14 cellular contexts compared by ENCODE assay signal in genomic region chr6:166658792-166659150, GRCh38. TPM values are rescaled to one million over a fixed set of nuclear protein-coding genes. Genes with fewer than 3 reads are reported as not detected.
DNase-seq lines count a peak whose midpoint lies in the region; ATAC-seq and TF ChIP-seq lines count a peak whose summit lies in the region.
"Had no signal": no experiment of that assay in that cellular context is flagged by ENCODE, and none has a peak within 500 bp of the region (broad histone marks: within the 10 kb centered on the region; RNA-seq: fewer than 3 reads in every experiment).

No MANE protein-coding gene starts in this region.

- H3K4me1 Mint-ChIP-seq in activated naive CD8-positive, alpha-beta T cell treated with anti-CD3 and anti-CD28 coated beads for 36 hours, result peaks cover 10% of the 10 kb centered on the region

- H3K36me3 ChIP-seq in right atrium auricular region (no peaks in the 10 kb centered on the region), heart right ventricle (no peaks in the 10 kb centered on the region), spleen (no peaks in the 10 kb centered on the region)
- H3K36me3 ChIP-seq in BLaER1 treated with 17β-estradiol and CSF1 and Interleukin-3, amounts not matched to agents 10 nM and 100 nM, result no peaks in the 10 kb centered on the region
- H3K36me3 ChIP-seq: HAP-1 had no signal

- H3K4me3 Mint-ChIP-seq in activated naive CD8-positive, alpha-beta T cell treated with anti-CD3 and anti-CD28 coated beads for 36 hours, result no peak overlapping the region
- H3K4me3 Mint-ChIP-seq: B cell; CD4-positive, alpha-beta T cell had no signal

- no peaks in the 10 kb centered on the region for H3K36me3 Mint-ChIP-seq in activated naive CD8-positive, alpha-beta T cell treated with anti-CD3 and anti-CD28 coated beads for 36 hours

- no peak for TF ChIP-seq POLR2A in spleen (IDR thresholded peaks at IDR 0.05)

- peaks cover 0 to 13% (median 0%) of the 10 kb centered on the region in 11 experiments; a peak in 2 of 22 replicates for H4K20me1 ChIP-seq in BLaER1 treated with 17β-estradiol and CSF1 and Interleukin-3, amounts not matched to agents 10 nM and 100 nM

- intact Hi-C loops in heart right ventricle (cut with DNase I), result no loop called here
- intact Hi-C loops in spleen (cut with DNase I; ENCODE audit: low total_unique reads), result no loop called here

- H3K27me3 ChIP-seq in right atrium auricular region (no peaks in the 10 kb centered on the region), heart right ventricle (peaks cover 0 to 21% (median 5%) of the 10 kb centered on the region in 7 donors), spleen (replicated peaks in 1 of 7) (peaks cover 0 to 16% (median 0%) of the 10 kb centered on the region in 7 donors)
- peaks cover 0 to 14% (median 0%) of the 10 kb centered on the region in 11 experiments; a peak in 5 of 22 replicates for H3K27me3 ChIP-seq in BLaER1 treated with 17β-estradiol and CSF1 and Interleukin-3, amounts not matched to agents 10 nM and 100 nM

- 89 to 94% methylated on average over 9 of the region's 9 CpGs for WGBS in heart right ventricle, 2 donors
- WGBS in spleen, 5 donors, result 78 to 91% (median 85%) methylated on average over 9 of the region's 9 CpGs

- TF ChIP-seq CTCF in right atrium auricular region (IDR thresholded peaks at IDR 0.05) (no peak), heart right ventricle (IDR thresholded peaks at IDR 0.05) (no peak), spleen (IDR thresholded peaks at IDR 0.05 in 8 of 11, conservative IDR thresholded peaks at IDR 0.05 in 3 of 11) (no peak)

- H3K27ac ChIP-seq in right atrium auricular region (peak overlapping the region; percentile 46 to 60), heart right ventricle (no peak overlapping the region), spleen (peak overlapping the region in 7 of 8 donors; percentile 7 to 82 (median 76))
- no peak overlapping the region for H3K27ac ChIP-seq in BLaER1 treated with 17β-estradiol and CSF1 and Interleukin-3, amounts not matched to agents 10 nM and 100 nM
- H3K27ac ChIP-seq: C4-2B, GM23248 had no signal

- DNase-seq in right atrium auricular region (ENCODE audit: low spot score) (no peak), heart right ventricle (no peak), myocyte (ENCODE audit: low read depth) (peak; percentile 8), spleen (no peak)
- DNase-seq in activated naive CD8-positive, alpha-beta T cell treated with anti-CD3 and anti-CD28 coated beads for 36 hours, result no peak
- DNase-seq: 8988T; Caco-2; CD4-positive, alpha-beta T cell; GM23248 had no signal

- no peak overlapping the region for H3K27ac Mint-ChIP-seq in activated naive CD8-positive, alpha-beta T cell treated with anti-CD3 and anti-CD28 coated beads for 36 hours
- H3K27ac Mint-ChIP-seq: B cell; CD4-positive, alpha-beta T cell had no signal

- H3K4me2 ChIP-seq in BLaER1 treated with 17β-estradiol and CSF1 and Interleukin-3, amounts not matched to agents 10 nM and 100 nM, result peak overlapping the region in 9 of 11 experiments; percentile 67 to 85 (median 77); a peak in 16 of 22 replicates

- ATAC-seq in heart right ventricle (no peak), HG03159 (IDR thresholded peaks at IDR 0.05; ENCODE audit: unreplicated experiment) (no peak)

- H3K4me1 ChIP-seq in right atrium auricular region, result peaks cover 0 to 23% of the 10 kb centered on the region in 2 donors
- H3K4me1 ChIP-seq in heart right ventricle, result peaks cover 0 to 14% (median 0%) of the 10 kb centered on the region in 9 donors
- H3K4me1 ChIP-seq in BLaER1 treated with 17β-estradiol and CSF1 and Interleukin-3, amounts not matched to agents 10 nM and 100 nM, result peaks cover 28 to 63% (median 50%) of the 10 kb centered on the region in 10 experiments
- H3K4me1 ChIP-seq in spleen, result peaks cover 5 to 47% (median 28%) of the 10 kb centered on the region in 6 donors
- H3K4me1 ChIP-seq: Caco-2, HAP-1 had no signal

- H3K9ac ChIP-seq in BLaER1 treated with 17β-estradiol and CSF1 and Interleukin-3, amounts not matched to agents 10 nM and 100 nM, result no peak overlapping the region
- H3K9ac ChIP-seq: GM23248 had no signal

- no peaks in the 10 kb centered on the region for H3K9me3 ChIP-seq in right atrium auricular region
- H3K9me3 ChIP-seq in heart right ventricle, result no peaks in the 10 kb centered on the region
- H3K9me3 ChIP-seq in BLaER1 treated with 17β-estradiol and CSF1 and Interleukin-3, amounts not matched to agents 10 nM and 100 nM (replicated peaks in 1 of 11), result no peaks in the 10 kb centered on the region
- no peaks in the 10 kb centered on the region for H3K9me3 ChIP-seq in spleen
- H3K9me3 ChIP-seq: Caco-2, HAP-1 had no signal

- H3K9me3 Mint-ChIP-seq in activated naive CD8-positive, alpha-beta T cell treated with anti-CD3 and anti-CD28 coated beads for 36 hours, result no peaks in the 10 kb centered on the region
- H3K9me3 Mint-ChIP-seq: CD4-positive, alpha-beta T cell had no signal

- H3K27me3 Mint-ChIP-seq in activated naive CD8-positive, alpha-beta T cell treated with anti-CD3 and anti-CD28 coated beads for 36 hours, result peaks cover 14% of the 10 kb centered on the region

- H3K4me3 ChIP-seq in right atrium auricular region (no peak overlapping the region), heart right ventricle (no peak overlapping the region), spleen (no peak overlapping the region)
- H3K4me3 ChIP-seq in BLaER1 treated with 17β-estradiol and CSF1 and Interleukin-3, amounts not matched to agents 10 nM and 100 nM, result no peak overlapping the region
- H3K4me3 ChIP-seq: GM23248, HAP-1 had no signal

RNA-seq across cellular contexts. Expression of gene RPS6KA2, which starts 31.7 kb away (rescaled TPM):
- 100 to 1,000 TPM in 1 of 2 donors, 10 to 100 TPM in 1; 78.6 to 131 TPM for total RNA-seq in right atrium auricular region
- 10 to 100 TPM; 47.7 to 91.4 (median 76.0) TPM for total RNA-seq in heart right ventricle
- 10 to 100 TPM; 20.3 to 65.2 TPM for polyA plus RNA-seq in heart right ventricle
- 14.9 and 17.7 TPM in 2 replicates for total RNA-seq in myocyte
- 17.7 TPM for polyA plus RNA-seq in myocyte (2012)
- total RNA-seq in spleen, result 100 to 1,000 TPM in 2 of 7 donors, 10 to 100 TPM in 5; 45.9 to 123 (median 71.0) TPM
- 10 to 100 TPM in 1 of 3 donors, 1 to 10 TPM in 2; 7.6 to 26.3 (median 8.7) TPM for polyA plus RNA-seq in spleen
- 1 to 10 TPM; 3.8 to 4.2 TPM for total RNA-seq in activated naive CD8-positive, alpha-beta T cell treated with anti-CD3 and anti-CD28 coated beads for 36 hours

Comparison
In these comparisons a context has a peak if more than half of its experiments do, and no peak if none do; other contexts are left out.
1. H3K27ac ChIP-seq: peak in right atrium auricular region (2 of 2) and spleen (7 of 8); none in heart right ventricle (0 of 10) and BLaER1 treated with 17β-estradiol and CSF1 and Interleukin-3, amounts not matched to agents 10 nM and 100 nM (0 of 11).